In genomic region chr6:108168026-108168463, GRCh38 we compare ENCODE assay signal across 11 cellular contexts. TPM values are rescaled to one million over a fixed set of nuclear protein-coding genes. Genes with fewer than 3 reads are reported as not detected.
DNase-seq lines count a peak whose midpoint lies in the region; ATAC-seq and TF ChIP-seq lines count a peak whose summit lies in the region.
"Had no signal": no experiment of that assay in that cellular context is flagged by ENCODE, and none has a peak within 500 bp of the region (broad histone marks: within the 10 kb centered on the region; RNA-seq: fewer than 3 reads in every experiment).

No MANE protein-coding gene starts in this region.

- H3K36me3 ChIP-seq in BLaER1 treated with 17β-estradiol and CSF1 and Interleukin-3, amounts not matched to agents 10 nM and 100 nM: no peaks in the 10 kb centered on the region
- H3K36me3 ChIP-seq in GM23338 (ENCODE audit: insufficient read depth) (no peaks in the 10 kb centered on the region; the same call in 1 of the 2 replicates), ectodermal cell (ENCODE audit: control insufficient read depth, insufficient read depth, low read length) (no peaks in the 10 kb centered on the region), neural progenitor cell (no peaks in the 10 kb centered on the region)
- H3K36me3 ChIP-seq: right lobe of liver had no signal

- DNase-seq in GM23338 (ENCODE audit: low spot score) (peak; percentile 69), neural progenitor cell (ENCODE audit: low spot score) (peak; percentile 48), SK-N-DZ (ENCODE audit: low spot score) (no peak), T-helper 1 cell (no peak), NCI-H446 treated with DMSO at 0.1 percent for 48 hours (lab: John Stamatoyannopoulos, UW) (no peak)
- DNase-seq: NCI-H748 treated with DMSO at 0.1 percent for 48 hours, T-helper 9 cell had no signal

- no peaks in the 10 kb centered on the region for H3K79me2 ChIP-seq in GM23338 (replicated peaks; ENCODE audit: insufficient read depth)
- no peaks in the 10 kb centered on the region for H3K79me2 ChIP-seq in neural progenitor cell (ENCODE audit: low read depth)

- H4K20me1 ChIP-seq in BLaER1 treated with 17β-estradiol and CSF1 and Interleukin-3, amounts not matched to agents 10 nM and 100 nM: peaks cover 0 to 88% (median 72%) of the 10 kb centered on the region in 11 experiments; a peak in 17 of 22 replicates
- H4K20me1 ChIP-seq in GM23338 (replicated peaks; ENCODE audit: insufficient read depth): peaks cover 22% of the 10 kb centered on the region
- H4K20me1 ChIP-seq in neural progenitor cell (ENCODE audit: low read depth): peaks cover 98% of the 10 kb centered on the region

- H3K9me2 ChIP-seq in GM23338 (ENCODE audit: insufficient read depth): no peaks in the 10 kb centered on the region

- H2AFZ ChIP-seq in GM23338: no peak overlapping the region
- H2AFZ ChIP-seq in neural progenitor cell (replicated peaks): peak overlapping the region; percentile 27

- no peak overlapping the region for H3K27ac ChIP-seq in BLaER1 treated with 17β-estradiol and CSF1 and Interleukin-3, amounts not matched to agents 10 nM and 100 nM
- no peak overlapping the region for H3K27ac ChIP-seq in GM23338 (ENCODE audit: low read depth)
- no peak overlapping the region for H3K27ac ChIP-seq in ectodermal cell (ENCODE audit: insufficient read depth, low read depth, low read length, poor library complexity, severe bottlenecking)
- no peak overlapping the region for H3K27ac ChIP-seq in neural progenitor cell
- H3K27ac ChIP-seq: right lobe of liver had no signal

- no peak overlapping the region for H3K9ac ChIP-seq in BLaER1 treated with 17β-estradiol and CSF1 and Interleukin-3, amounts not matched to agents 10 nM and 100 nM
- no peak overlapping the region for H3K9ac ChIP-seq in neural progenitor cell

- peaks cover 3% of the 10 kb centered on the region; the same call in 2 of the 3 replicates for H3K9me3 Mint-ChIP-seq in GM23338
- no peaks in the 10 kb centered on the region for H3K9me3 Mint-ChIP-seq in neural progenitor cell

- peaks cover 26 to 74% (median 39%) of the 10 kb centered on the region in 11 experiments; a peak in 19 of 22 replicates for H3K9me3 ChIP-seq in BLaER1 treated with 17β-estradiol and CSF1 and Interleukin-3, amounts not matched to agents 10 nM and 100 nM (replicated peaks in 1 of 11)
- H3K9me3 ChIP-seq in ectodermal cell (ENCODE audit: control insufficient read depth, low read length): no peaks in the 10 kb centered on the region
- H3K9me3 ChIP-seq in neural progenitor cell (ENCODE audit: low read depth): no peaks in the 10 kb centered on the region
- H3K9me3 ChIP-seq: right lobe of liver had no signal

- H3K27ac Mint-ChIP-seq in GM23338: no peak overlapping the region
- H3K27ac Mint-ChIP-seq in neural progenitor cell: no peak overlapping the region

- H3K27me3 Mint-ChIP-seq in GM23338 (ENCODE audit: insufficient read depth, low read depth, poor library complexity): peaks cover 99% of the 10 kb centered on the region
- H3K27me3 Mint-ChIP-seq in neural progenitor cell (ENCODE audit: insufficient read depth, low read depth): peaks cover 96% of the 10 kb centered on the region

- no peaks in the 10 kb centered on the region for H3K36me3 Mint-ChIP-seq in GM23338 (ENCODE audit: low read depth)
- no peaks in the 10 kb centered on the region for H3K36me3 Mint-ChIP-seq in neural progenitor cell

- H3F3A ChIP-seq in GM23338 (replicated peaks; ENCODE audit: low read depth): peaks cover 67% of the 10 kb centered on the region
- peaks cover 65% of the 10 kb centered on the region for H3F3A ChIP-seq in neural progenitor cell (ENCODE audit: low read depth)

- H3K4me1 Mint-ChIP-seq in GM23338: peaks cover 57% of the 10 kb centered on the region
- H3K4me1 Mint-ChIP-seq in neural progenitor cell: peaks cover 53% of the 10 kb centered on the region

- H3K4me3 ChIP-seq in BLaER1 treated with 17β-estradiol and CSF1 and Interleukin-3, amounts not matched to agents 10 nM and 100 nM: peak overlapping the region in 7 of 10 experiments; percentile 17 to 44 (median 33); a peak in 7 of 20 replicates
- H3K4me3 ChIP-seq in GM23338 (peak overlapping the region; percentile 62), ectodermal cell (ENCODE audit: insufficient read depth, low read depth, low read length) (peak overlapping the region; percentile 7), neural progenitor cell (peak overlapping the region; percentile 42)

- peak overlapping the region in 5 of 11 experiments; percentile 28 to 78 (median 50); a peak in 9 of 22 replicates for H3K4me2 ChIP-seq in BLaER1 treated with 17β-estradiol and CSF1 and Interleukin-3, amounts not matched to agents 10 nM and 100 nM
- H3K4me2 ChIP-seq in GM23338: peak overlapping the region; percentile 90
- peak overlapping the region; percentile 83 for H3K4me2 ChIP-seq in neural progenitor cell

- peaks cover 100% of the 10 kb centered on the region in 11 experiments for H3K27me3 ChIP-seq in BLaER1 treated with 17β-estradiol and CSF1 and Interleukin-3, amounts not matched to agents 10 nM and 100 nM
- peaks cover 100% of the 10 kb centered on the region for H3K27me3 ChIP-seq in GM23338 (ENCODE audit: insufficient read depth)
- peaks cover 100% of the 10 kb centered on the region for H3K27me3 ChIP-seq in ectodermal cell (ENCODE audit: control insufficient read depth, insufficient read depth, low read length, poor library complexity, severe bottlenecking)
- peaks cover 100% of the 10 kb centered on the region for H3K27me3 ChIP-seq in neural progenitor cell

- ATAC-seq in GM23338 (peak; percentile 2; the same call in 2 of the 3 replicates), GM21447 (IDR thresholded peaks at IDR 0.05; ENCODE audit: unreplicated experiment) (no peak)

- no peak for TF ChIP-seq CTCF in GM23338 (conservative IDR thresholded peaks at IDR 0.05; ENCODE audit: low read depth in 2 of 2)
- no peak for TF ChIP-seq CTCF in neural progenitor cell (IDR thresholded peaks at IDR 0.05)

- 0% methylated on average over 28 of the region's 28 CpGs for WGBS in ectodermal cell, 2 experiments

- H3K4me3 Mint-ChIP-seq in GM23338: peak overlapping the region; percentile 67
- peak overlapping the region; percentile 80 for H3K4me3 Mint-ChIP-seq in neural progenitor cell

- peaks cover 0 to 15% (median 11%) of the 10 kb centered on the region in 10 experiments; a peak in 12 of 20 replicates for H3K4me1 ChIP-seq in BLaER1 treated with 17β-estradiol and CSF1 and Interleukin-3, amounts not matched to agents 10 nM and 100 nM
- H3K4me1 ChIP-seq in GM23338 (ENCODE audit: insufficient read depth): peaks cover 86% of the 10 kb centered on the region
- H3K4me1 ChIP-seq in ectodermal cell (ENCODE audit: control insufficient read depth, insufficient read depth, low read length): peaks cover 60% of the 10 kb centered on the region
- peaks cover 78% of the 10 kb centered on the region for H3K4me1 ChIP-seq in neural progenitor cell

TF ChIP-seq in GM23338, 12 proteins besides CTCF, POLR2A, EP300 and RAD21:
- TF ChIP-seq STAT1 (IDR thresholded peaks at IDR 0.05; ENCODE audit: unreplicated experiment) (no peak), NANOG (IDR thresholded peaks at IDR 0.05; ENCODE audit: borderline replicate concordance) (no peak), CREB1 (CRISPR knock-in tag; IDR thresholded peaks at IDR 0.05; ENCODE audit: low read depth) (no peak)

RNA-seq across cellular contexts. Expression of gene NR2E1, which starts 2.2 kb away (rescaled TPM):
- not detected in 2 replicates for total RNA-seq in GM23338 (2014; rRNA removed; shearing (Covaris generic))
- not detected in 2 replicates for polyA plus RNA-seq in GM23338 (2016; fragmentation: Nextera tagmentation; extraction: Ambion mirVana)
- polyA plus RNA-seq in ectodermal cell (2013, experiment 1 of 4): 0.63 TPM
- 1.0 TPM for polyA plus RNA-seq in ectodermal cell (2013, experiment 2 of 4)
- polyA plus RNA-seq in ectodermal cell (2013, experiment 3 of 4): 0.37 TPM
- polyA plus RNA-seq in ectodermal cell (2013, experiment 4 of 4): 0.73 TPM
- 0.25 and 1.0 TPM in 2 replicates for total RNA-seq in neural progenitor cell (ENCODE audit: low replicate concordance)
- polyA plus RNA-seq in SK-N-DZ (2014; cell fraction: cytosol; rRNA removed): not detected in 2 replicates
- not detected in 2 replicates for polyA plus RNA-seq in SK-N-DZ (2014; cell fraction: nucleus; rRNA removed)
- total RNA-seq: right lobe of liver had no signal

Comparison
In these comparisons a context has a peak if more than half of its experiments do, and no peak if none do; other contexts are left out.
1. H3K4me3 ChIP-seq: peak in every context shown above with its lines; median percentile 62 in GM23338; 42 in neural progenitor cell; 33 in BLaER1 treated with 17β-estradiol and CSF1 and Interleukin-3, amounts not matched to agents 10 nM and 100 nM; 7 in ectodermal cell.
2. DNase-seq: peak in GM23338 (single experiment) and neural progenitor cell (single experiment); none in SK-N-DZ (single experiment), T-helper 1 cell (0 of 5) and NCI-H446 treated with DMSO at 0.1 percent for 48 hours (single experiment).